Comparison of ENCODE assay signal across 1 cellular context in genomic region chr10:3167611-3168330, GRCh38.
TF ChIP-seq lines count a peak whose summit lies in the region.

No MANE protein-coding gene starts in this region.

TF ChIP-seq in HepG2, 621 proteins besides CTCF, POLR2A, EP300 and RAD21:
- TF ChIP-seq ZBTB33 (CRISPR knock-in tag; IDR thresholded peaks at IDR 0.05): peak; percentile 24; the same call in 1 of the 2 replicates
- TF ChIP-seq MEIS1 (CRISPR knock-in tag; IDR thresholded peaks at IDR 0.05; ENCODE audit: borderline replicate concordance): no peak
- no peak for TF ChIP-seq ZFP62 (CRISPR knock-in tag; IDR thresholded peaks at IDR 0.05)
- no peak for TF ChIP-seq ZBTB34 (CRISPR knock-in tag; IDR thresholded peaks at IDR 0.05)
- TF ChIP-seq HNRNPK (IDR thresholded peaks at IDR 0.05; ENCODE audit: low read depth, low read length, poor library complexity, severe bottlenecking): no peak
